ENCODE assay signal across 23 cellular contexts in the genomic region with DNA sequence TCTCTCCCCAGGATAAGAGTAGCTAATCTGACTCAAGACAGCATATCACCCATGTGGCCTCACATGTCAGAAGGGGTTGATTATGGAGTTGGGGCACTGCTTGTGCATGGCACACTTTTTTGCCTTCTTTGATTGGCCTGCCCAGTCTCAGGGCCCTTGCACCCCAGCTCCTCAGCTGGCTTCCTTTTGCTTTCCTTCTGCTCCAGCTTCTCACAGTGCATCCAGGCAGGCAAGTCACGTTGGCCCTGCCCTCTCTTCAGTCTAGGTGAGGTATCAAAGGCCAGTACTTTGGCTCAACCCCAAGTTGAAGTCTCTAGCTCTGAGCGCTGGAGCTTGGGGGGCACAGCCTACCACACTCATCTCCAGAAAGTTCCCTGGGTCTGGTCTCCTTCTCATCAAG. TPM values are rescaled to one million over a fixed set of nuclear protein-coding genes. Genes with fewer than 3 reads are reported as not detected.
A peak's percentile ranks its signal among the peaks of the same experiment; 100 is the strongest.
DNase-seq lines count a peak whose midpoint lies in the region; ATAC-seq and TF ChIP-seq lines count a peak whose summit lies in the region.
"Had no signal": no experiment of that assay in that cellular context is flagged by ENCODE, and none has a peak within 500 bp of the region (broad histone marks: within the 10 kb centered on the region; RNA-seq: fewer than 3 reads in every experiment).

No MANE protein-coding gene starts in this region.

- CTCF ChIA-PET in activated CD8-positive, alpha-beta memory T cell treated with anti-CD3 and anti-CD28 coated beads, Interleukin-2, amount 10 ng/mL, durations not matched to agents 7 days and 5 days (lab: Charles Lee): interaction anchor here (0.6 to 7.3 kb wide), 8 partner anchors 9 to 625 kb away, joined by 3 to 65 read pairs (median 6); partner anchors contain the start of gene HDDC3

- peak; percentile 39 for DNase-seq in activated CD8-positive, alpha-beta memory T cell treated with anti-CD3 and anti-CD28 coated beads, Interleukin-2, amount 10 ng/mL, durations not matched to agents 7 days and 5 days
- DNase-seq in activated CD8-positive, alpha-beta memory T cell treated with anti-CD3 and anti-CD28 coated beads, Interleukin-2, amount 50 U/mL, for 48 hours: no peak
- no peak for DNase-seq in activated T-helper 2 cell treated with anti-CD3 and anti-CD28 coated beads, Interferon-gamma antibody, Interleukin-2, Interleukin-4, amounts not matched to agents 10 μg/mL and 5 μg/mL and 100 μg/mL, durations not matched to agents 14 hours and 24 hours and 36 hours (ENCODE audit: low spot score)
- DNase-seq in islet precursor cell: peak; percentile 22
- no peak for DNase-seq in aorta
- no peak for DNase-seq in head of caudate nucleus
- DNase-seq in foreskin fibroblast: no peak
- DNase-seq: CD4-positive, CD25-positive, alpha-beta regulatory T cell; GOT3; HFFc6; MM.1S; NCI-H1417; NCI-H1694; NCI-H2029 treated with DMSO at 0.1 percent for 48 hours; NCI-H446 treated with DMSO at 0.1 percent for 48 hours; NCI-H526; PC-9; SHP77 had no signal

- TF ChIP-seq CTCF in foreskin fibroblast (IDR thresholded peaks at IDR 0.05; ENCODE audit: low read depth, low read length): no peak

- no peak for ATAC-seq in activated CD8-positive, alpha-beta memory T cell treated with anti-CD3 and anti-CD28 coated beads, Interleukin-2, amount 10 ng/mL, durations not matched to agents 7 days and 5 days
- peak; percentile 15 for ATAC-seq in aorta (ENCODE audit: low FRiP score)

- no peaks in the 10 kb centered on the region for H3K4me1 ChIP-seq in aorta (ENCODE audit: control insufficient read depth in 1 of 2, insufficient read depth in 2 of 2, low read length in 2 of 2)
- H3K4me1 ChIP-seq: HAP-1 had no signal

- no peaks in the 10 kb centered on the region for H3K36me3 ChIP-seq in aorta (ENCODE audit: control insufficient read depth in 1 of 2, insufficient read depth in 2 of 2, low read length in 1 of 2)
- H3K36me3 ChIP-seq: BLaER1, HAP-1 had no signal

- H3K36me3 Mint-ChIP-seq in activated CD8-positive, alpha-beta memory T cell treated with anti-CD3 and anti-CD28 coated beads, Interleukin-2, amount 10 ng/mL, durations not matched to agents 7 days and 5 days: no peaks in the 10 kb centered on the region
- H3K36me3 Mint-ChIP-seq in activated T-helper 2 cell treated with anti-CD3 and anti-CD28 coated beads, Interferon-gamma antibody, Interleukin-2, Interleukin-4, amounts not matched to agents 10 μg/mL and 5 μg/mL and 100 μg/mL, durations not matched to agents 14 hours and 24 hours and 36 hours (ENCODE audit: low read depth): no peaks in the 10 kb centered on the region
- H3K36me3 Mint-ChIP-seq: CD4-positive, CD25-positive, alpha-beta regulatory T cell had no signal

- peaks cover 28% of the 10 kb centered on the region for H3K4me1 Mint-ChIP-seq in activated CD8-positive, alpha-beta memory T cell treated with anti-CD3 and anti-CD28 coated beads, Interleukin-2, amount 10 ng/mL, durations not matched to agents 7 days and 5 days
- peaks cover 40% of the 10 kb centered on the region for H3K4me1 Mint-ChIP-seq in activated T-helper 2 cell treated with anti-CD3 and anti-CD28 coated beads, Interferon-gamma antibody, Interleukin-2, Interleukin-4, amounts not matched to agents 10 μg/mL and 5 μg/mL and 100 μg/mL, durations not matched to agents 14 hours and 24 hours and 36 hours (ENCODE audit: low read depth)

- H3K27me3 ChIP-seq in aorta (ENCODE audit: control insufficient read depth in 1 of 2, insufficient read depth in 2 of 2, low read length in 1 of 2): no peaks in the 10 kb centered on the region
- H3K27me3 ChIP-seq: BLaER1 had no signal

- peaks cover 20% of the 10 kb centered on the region for H3K27me3 Mint-ChIP-seq in activated CD8-positive, alpha-beta memory T cell treated with anti-CD3 and anti-CD28 coated beads, Interleukin-2, amount 10 ng/mL, durations not matched to agents 7 days and 5 days
- peaks cover 5% of the 10 kb centered on the region for H3K27me3 Mint-ChIP-seq in activated T-helper 2 cell treated with anti-CD3 and anti-CD28 coated beads, Interferon-gamma antibody, Interleukin-2, Interleukin-4, amounts not matched to agents 10 μg/mL and 5 μg/mL and 100 μg/mL, durations not matched to agents 14 hours and 24 hours and 36 hours (ENCODE audit: low read depth)

- no peaks in the 10 kb centered on the region for H3K9me3 Mint-ChIP-seq in activated CD8-positive, alpha-beta memory T cell treated with anti-CD3 and anti-CD28 coated beads, Interleukin-2, amount 10 ng/mL, durations not matched to agents 7 days and 5 days (ENCODE audit: low read depth)
- H3K9me3 Mint-ChIP-seq in activated T-helper 2 cell treated with anti-CD3 and anti-CD28 coated beads, Interferon-gamma antibody, Interleukin-2, Interleukin-4, amounts not matched to agents 10 μg/mL and 5 μg/mL and 100 μg/mL, durations not matched to agents 14 hours and 24 hours and 36 hours: no peaks in the 10 kb centered on the region
- H3K9me3 Mint-ChIP-seq: CD4-positive, CD25-positive, alpha-beta regulatory T cell; HFFc6 had no signal

- WGBS in aorta, 2 donors: 86 to 93% methylated on average over 2 of the region's 2 CpGs

- no peaks in the 10 kb centered on the region for H3K9me3 ChIP-seq in aorta (ENCODE audit: control insufficient read depth, low read length)
- H3K9me3 ChIP-seq: BLaER1, HAP-1 had no signal

- intact Hi-C loops in activated T-helper 2 cell treated with anti-CD3 and anti-CD28 coated beads, Interferon-gamma antibody, Interleukin-2, Interleukin-4, amounts not matched to agents 10 μg/mL and 5 μg/mL and 100 μg/mL, durations not matched to agents 14 hours and 24 hours and 36 hours (cut with micrococcal nuclease): loop anchor here (5.0 kb wide), 1 partner anchor 100 kb away; no protein-coding TSS in a partner anchor
- intact Hi-C loops in aorta (cut with DNase I): no loop called here
- intact Hi-C loops in head of caudate nucleus (cut with DNase I): no loop called here

- no peak overlapping the region for H3K4me3 Mint-ChIP-seq in activated CD8-positive, alpha-beta memory T cell treated with anti-CD3 and anti-CD28 coated beads, Interleukin-2, amount 10 ng/mL, durations not matched to agents 7 days and 5 days
- H3K4me3 Mint-ChIP-seq in activated T-helper 2 cell treated with anti-CD3 and anti-CD28 coated beads, Interferon-gamma antibody, Interleukin-2, Interleukin-4, amounts not matched to agents 10 μg/mL and 5 μg/mL and 100 μg/mL, durations not matched to agents 14 hours and 24 hours and 36 hours (ENCODE audit: low read depth): no peak overlapping the region
- H3K4me3 Mint-ChIP-seq: HFFc6 had no signal

- H3K27ac Mint-ChIP-seq in activated CD8-positive, alpha-beta memory T cell treated with anti-CD3 and anti-CD28 coated beads, Interleukin-2, amount 10 ng/mL, durations not matched to agents 7 days and 5 days: no peak overlapping the region
- peak overlapping the region; percentile 43 for H3K27ac Mint-ChIP-seq in activated T-helper 2 cell treated with anti-CD3 and anti-CD28 coated beads, Interferon-gamma antibody, Interleukin-2, Interleukin-4, amounts not matched to agents 10 μg/mL and 5 μg/mL and 100 μg/mL, durations not matched to agents 14 hours and 24 hours and 36 hours
- H3K27ac Mint-ChIP-seq: HFFc6 had no signal

- no peak overlapping the region for H3K27ac ChIP-seq in aorta (ENCODE audit: low read depth in 1 of 2, low read length in 2 of 2)
- H3K27ac ChIP-seq: BLaER1, KMS-11, PC-9 had no signal

- H3K4me3 ChIP-seq in aorta (ENCODE audit: low read length in 2 of 2) (no peak overlapping the region), foreskin fibroblast (ENCODE audit: low read depth in 1 of 2, low read length in 2 of 2) (no peak overlapping the region)
- H3K4me3 ChIP-seq: BLaER1, HAP-1, PC-9 had no signal

RNA-seq across cellular contexts. Expression of gene NGRN, which starts 42.2 kb away (rescaled TPM):
- total RNA-seq in activated CD8-positive, alpha-beta memory T cell treated with anti-CD3 and anti-CD28 coated beads, Interleukin-2, amount 10 ng/mL, durations not matched to agents 7 days and 5 days: 10 to 100 TPM; 30.1 to 34.9 TPM
- total RNA-seq in activated T-helper 2 cell treated with anti-CD3 and anti-CD28 coated beads, Interferon-gamma antibody, Interleukin-2, Interleukin-4, amounts not matched to agents 10 μg/mL and 5 μg/mL and 100 μg/mL, durations not matched to agents 14 hours and 24 hours and 36 hours: 37.1 and 40.3 TPM in 2 replicates
- total RNA-seq in aorta: 10 to 100 TPM; 75.6 to 81.5 TPM
- polyA plus RNA-seq in aorta: 100 to 1,000 TPM in 1 of 2 donors, 10 to 100 TPM in 1; 87.9 to 120 TPM

RNA-seq across cellular contexts. Expression of gene ZNF774, which starts 44.4 kb away (rescaled TPM):
- total RNA-seq in activated CD8-positive, alpha-beta memory T cell treated with anti-CD3 and anti-CD28 coated beads, Interleukin-2, amount 10 ng/mL, durations not matched to agents 7 days and 5 days: 1 to 10 TPM; 1.6 to 2.1 TPM
- 2.7 and 3.6 TPM in 2 replicates for total RNA-seq in activated T-helper 2 cell treated with anti-CD3 and anti-CD28 coated beads, Interferon-gamma antibody, Interleukin-2, Interleukin-4, amounts not matched to agents 10 μg/mL and 5 μg/mL and 100 μg/mL, durations not matched to agents 14 hours and 24 hours and 36 hours
- total RNA-seq in aorta: 1 to 10 TPM; 6.1 to 7.4 TPM
- 1 to 10 TPM in 1 of 2 donors, under 1 TPM in 1; 0.50 to 2.6 TPM for polyA plus RNA-seq in aorta
- total RNA-seq: CD4-positive, CD25-positive, alpha-beta regulatory T cell had no signal
- polyA plus RNA-seq: CD4-positive, CD25-positive, alpha-beta regulatory T cell had no signal

RNA-seq across cellular contexts. Expression of gene TTLL13, which starts 58.3 kb away (rescaled TPM):
- 1 to 10 TPM in 1 of 2 experiments, under 1 TPM in 1; 0.80 to 1.1 TPM for total RNA-seq in activated CD8-positive, alpha-beta memory T cell treated with anti-CD3 and anti-CD28 coated beads, Interleukin-2, amount 10 ng/mL, durations not matched to agents 7 days and 5 days
- total RNA-seq in activated T-helper 2 cell treated with anti-CD3 and anti-CD28 coated beads, Interferon-gamma antibody, Interleukin-2, Interleukin-4, amounts not matched to agents 10 μg/mL and 5 μg/mL and 100 μg/mL, durations not matched to agents 14 hours and 24 hours and 36 hours: 0.34 and 1.3 TPM in 2 replicates
- total RNA-seq in aorta: not detected
- polyA plus RNA-seq in aorta: not detected
- total RNA-seq: G401, RPMI7951 had no signal

Comparison
In these comparisons a context has a peak if more than half of its experiments do, and no peak if none do; other contexts are left out.
1. DNase-seq: peak in activated CD8-positive, alpha-beta memory T cell treated with anti-CD3 and anti-CD28 coated beads, Interleukin-2, amount 10 ng/mL, durations not matched to agents 7 days and 5 days (single experiment) and islet precursor cell (single experiment); none in activated CD8-positive, alpha-beta memory T cell treated with anti-CD3 and anti-CD28 coated beads, Interleukin-2, amount 50 U/mL, for 48 hours (single experiment), activated T-helper 2 cell treated with anti-CD3 and anti-CD28 coated beads, Interferon-gamma antibody, Interleukin-2, Interleukin-4, amounts not matched to agents 10 μg/mL and 5 μg/mL and 100 μg/mL, durations not matched to agents 14 hours and 24 hours and 36 hours (single experiment), aorta (0 of 2), head of caudate nucleus (0 of 42) and foreskin fibroblast (0 of 2).